In genomic region chr6:31169858-31170599, GRCh38 we compare ENCODE assay signal across 14 cellular contexts. TPM values are rescaled to one million over a fixed set of nuclear protein-coding genes. Genes with fewer than 3 reads are reported as not detected.
DNase-seq lines count a peak whose midpoint lies in the region; ATAC-seq, FAIRE-seq and TF ChIP-seq lines count a peak whose summit lies in the region.
"Not testable (repeated sequence)": the region's sequence is repeated elsewhere in the genome, so short reads cannot be mapped to it uniquely, and the experiment has no call there.
"Had no signal": no experiment of that assay in that cellular context is flagged by ENCODE, and none has a peak within 500 bp of the region (broad histone marks: within the 10 kb centered on the region; RNA-seq: fewer than 3 reads in every experiment).

No MANE protein-coding gene starts in this region.

- H3K4ac ChIP-seq in neuronal stem cell (ENCODE audit: low read length), result not testable (repeated sequence)

- H3K9ac ChIP-seq in HUES6 (ENCODE audit: low read length), result peak overlapping the region; percentile 95
- H3K9ac ChIP-seq in K562 (ENCODE audit: insufficient read depth in 1 of 2, low read depth in 2 of 2, low read length in 2 of 2), result peak overlapping the region in 1 of 2 experiments; percentile 82; a peak in 2 of 4 replicates
- not testable (repeated sequence) for H3K9ac ChIP-seq in neuronal stem cell (ENCODE audit: low read depth, low read length, poor library complexity)

- H3K4me2 ChIP-seq in K562 (ENCODE audit: insufficient read depth, low read length), result peak overlapping the region; percentile 33; the same call in 1 of the 2 replicates
- H3K4me2 ChIP-seq in neuronal stem cell (ENCODE audit: insufficient read depth, low read length, poor library complexity, severe bottlenecking), result not testable (repeated sequence)

- H3K36me3 ChIP-seq in HUES6 (ENCODE audit: control insufficient read depth, insufficient read depth, low read length), result peaks cover 35% of the 10 kb centered on the region
- not testable (repeated sequence) for H3K36me3 ChIP-seq in K562 (ENCODE audit: control insufficient read depth, insufficient read depth, low read length); iPS DF 6.9 (ENCODE audit: control insufficient read depth, insufficient read depth, low read length); neuronal stem cell (replicated peaks in 1 of 2; ENCODE audit: control insufficient read depth in 2 of 2, insufficient read depth in 2 of 2, low read length in 2 of 2)

- not testable (repeated sequence) for H3K18ac ChIP-seq in neuronal stem cell (ENCODE audit: low read length)

- not testable (repeated sequence) for H3K79me1 ChIP-seq in neuronal stem cell (ENCODE audit: low read depth, low read length)

- H2BK120ac ChIP-seq in neuronal stem cell (ENCODE audit: low read depth, low read length), result not testable (repeated sequence)

- not testable (repeated sequence) for H3K27me3 ChIP-seq in HUES6 (ENCODE audit: control insufficient read depth, insufficient read depth, low read length); K562 (ENCODE audit: control insufficient read depth in 2 of 2, insufficient read depth in 2 of 2, low read length in 2 of 2); iPS DF 6.9 (ENCODE audit: control insufficient read depth, insufficient read depth, low read length); neuronal stem cell (ENCODE audit: control insufficient read depth in 3 of 3, insufficient read depth in 3 of 3, low read depth in 1 of 3, low read length in 3 of 3)

- not testable (repeated sequence) for H2BK12ac ChIP-seq in neuronal stem cell (ENCODE audit: low read length)

- not testable (repeated sequence) for H3K9me3 Mint-ChIP-seq in Calu3 (ENCODE audit: low read depth, unreplicated experiment)

- not testable (repeated sequence) for TF ChIP-seq CTCF in Calu3 (IDR thresholded peaks at IDR 0.05; ENCODE audit: unreplicated experiment); K562 (IDR thresholded peaks at IDR 0.05 in 2 of 3, conservative IDR thresholded peaks at IDR 0.05 in 1 of 3; ENCODE audit: insufficient read depth in 2 of 3, low read depth in 1 of 3, low read length in 3 of 3)

- ATAC-seq in K562 (peak; percentile 36), left colon (peak; percentile 12)

- H4K20me1 ChIP-seq in K562 (replicated peaks; ENCODE audit: control insufficient read depth, insufficient read depth, low read length), result not testable (repeated sequence)

- H4K91ac ChIP-seq in neuronal stem cell (ENCODE audit: low read depth, low read length, poor library complexity), result not testable (repeated sequence)

- not testable (repeated sequence) for H3K79me2 ChIP-seq in K562 (ENCODE audit: control insufficient read depth, insufficient read depth, low read length)

- H3K4me3 ChIP-seq in HUES6 (ENCODE audit: low read depth, low read length), result peak overlapping the region; percentile 72
- not testable (repeated sequence) for H3K4me3 ChIP-seq in K562; neuronal stem cell (ENCODE audit: low read length in 2 of 2)
- H3K4me3 ChIP-seq in iPS DF 6.9 (ENCODE audit: low read length), result peak overlapping the region; percentile 94

- peaks cover 42% of the 10 kb centered on the region for H3K4me1 Mint-ChIP-seq in Calu3 (ENCODE audit: low read depth, unreplicated experiment)

- not testable (repeated sequence) for BruUV-seq in Calu3 (replicated peaks; lab: Mats Ljungman, UMichigan); K562 (replicated peaks; lab: Mats Ljungman, UMichigan)

- not testable (repeated sequence) for H2BK5ac ChIP-seq in neuronal stem cell (ENCODE audit: low read length)

- H3K27ac Mint-ChIP-seq in Calu3 (ENCODE audit: unreplicated experiment), result peak overlapping the region; percentile 94

- in situ Hi-C loops in K562 (cut with MboI), result not testable (repeated sequence)

- not testable (repeated sequence) for H4K8ac ChIP-seq in neuronal stem cell (ENCODE audit: low read depth, low read length)

- H3K9me1 ChIP-seq in K562 (ENCODE audit: control insufficient read depth, insufficient read depth, low read length), result not testable (repeated sequence)

- CTCF ChIA-PET in Calu3 (lab: Charles Lee), result interaction anchor here (1.1 to 1.6 kb wide), 2 partner anchors 8 to 11 kb away, joined by 3 to 8 read pairs; partner anchors contain the start of gene TCF19
- CTCF ChIA-PET in K562 (lab: Yijun Ruan, JAX; ENCODE audit: low intra/inter-chr PET ratio), result not testable (repeated sequence)

- intact Hi-C loops in Calu3 (cut with micrococcal nuclease; ENCODE audit: unreplicated experiment); K562 (cut with micrococcal nuclease); left colon (cut with DNase I, micrococcal nuclease): not testable (repeated sequence)

- 71% methylated on average over 21 of the region's 23 CpGs for WGBS in K562 (ENCODE audit: insufficient coverage, low coverage, missing lambda C conversion rate)
- WGBS in iPS DF 6.9 (ENCODE audit: insufficient coverage, insufficient read length), result no CpG with 5 or more reads among the region's 23 CpGs
- WGBS in neuronal stem cell (ENCODE audit: extremely low coverage in 2 of 2, insufficient read length in 2 of 2, insufficient replicate concordance in 1 of 2), 2 donors, result no CpG with 5 or more reads among the region's 23 CpGs

- DNase-seq in Calu3; K562 (ENCODE audit: extremely low read depth in 1 of 4, low spot score in 3 of 4); iPS DF 6.9 (ENCODE audit: low read depth, low spot score); left colon; neuronal stem cell (ENCODE audit: low spot score): not testable (repeated sequence)

- peak overlapping the region; percentile 93; the same call in 1 of the 2 replicates for H3K27ac ChIP-seq in HUES6 (ENCODE audit: low read depth, low read length)
- not testable (repeated sequence) for H3K27ac ChIP-seq in K562 (ENCODE audit: extremely low read depth, low read depth, low read length); iPS DF 6.9 (ENCODE audit: low read length); neuronal stem cell (replicated peaks; ENCODE audit: low read length)

- H3K4me1 ChIP-seq in HUES6 (ENCODE audit: control insufficient read depth, insufficient read depth, low read length) (peaks cover 44% of the 10 kb centered on the region), K562 (replicated peaks in 1 of 2; ENCODE audit: control insufficient read depth in 2 of 2, insufficient read depth in 2 of 2, low read length in 2 of 2) (peaks cover 18 to 26% of the 10 kb centered on the region in 2 experiments), neuronal stem cell (ENCODE audit: control insufficient read depth in 2 of 2, insufficient read depth in 1 of 2, low read depth in 1 of 2, low read length in 2 of 2) (peaks cover 10 to 12% of the 10 kb centered on the region in 2 donors)
- H3K4me1 ChIP-seq in iPS DF 6.9 (ENCODE audit: control insufficient read depth, insufficient read depth, low read length), result not testable (repeated sequence)

- POLR2A ChIA-PET in K562 (lab: Yijun Ruan, JAX), result interaction anchor here (0.6 to 1.6 kb wide), 9 partner anchors 8 to 1630 kb away, joined by 3 to 7 read pairs (median 3); partner anchors contain the start of gene TCF19

- H3K27me3 Mint-ChIP-seq in Calu3 (ENCODE audit: unreplicated experiment), result not testable (repeated sequence)

- peak overlapping the region; percentile 77 for H3K23ac ChIP-seq in neuronal stem cell (ENCODE audit: low read depth, low read length, poor library complexity)

- not testable (repeated sequence) for FAIRE-seq in K562 (lab: Jason Lieb, UNC)

- not testable (repeated sequence) for H3K9me3 ChIP-seq in HUES6 (ENCODE audit: control insufficient read depth, insufficient read depth, low read depth, low read length); K562 (replicated peaks; ENCODE audit: control insufficient read depth, insufficient read depth, low read depth, low read length); iPS DF 6.9 (ENCODE audit: control insufficient read depth, insufficient read depth, low read length); neuronal stem cell (replicated peaks in 1 of 2; ENCODE audit: control insufficient read depth in 2 of 2, insufficient read depth in 1 of 2, low read depth in 1 of 2, low read length in 2 of 2)

- H2AFZ ChIP-seq in K562 (ENCODE audit: low read depth, low read length), result peak overlapping the region; percentile 64
- H2AFZ ChIP-seq in neuronal stem cell (ENCODE audit: low read length), result not testable (repeated sequence)

- H3K14ac ChIP-seq in neuronal stem cell (ENCODE audit: low read length), result not testable (repeated sequence)

- peak overlapping the region; percentile 29 for H3K4me3 Mint-ChIP-seq in Calu3 (ENCODE audit: low read depth, unreplicated experiment)

- TF ChIP-seq POLR2A in K562 (conservative IDR thresholded peaks at IDR 0.05), result not testable (repeated sequence)

- not testable (repeated sequence) for TF ChIP-seq EP300 in K562 (IDR thresholded peaks at IDR 0.05; ENCODE audit: low read length)

- H3K36me3 Mint-ChIP-seq in Calu3 (ENCODE audit: insufficient read depth, unreplicated experiment), result peaks cover 85% of the 10 kb centered on the region

- H2AK5ac ChIP-seq in neuronal stem cell (ENCODE audit: low read depth, low read length), result not testable (repeated sequence)

- H2BK15ac ChIP-seq in neuronal stem cell (ENCODE audit: low read length), result peak overlapping the region; percentile 16

- TF ChIP-seq RAD21 in K562 (CRISPR knock-in tag; conservative IDR thresholded peaks at IDR 0.05 in 1 of 2, IDR thresholded peaks at IDR 0.05 in 1 of 2), result not testable (repeated sequence)

RNA-seq across cellular contexts. Expression of gene POU5F1, which starts 0.5 kb away (rescaled TPM):
- total RNA-seq in Calu3 (2022) (25.7 and 32.7 TPM in 2 replicates), K562 (2014; rRNA removed) (not detected in 2 replicates), K562 (2014; rRNA removed; fragmentation: Illumina TruSeq; extraction: Trizol) (not detected in 2 replicates), K562 (2015; rRNA removed; fragmentation: Illumina TruSeq; extraction: Trizol) (not detected in 2 replicates), K562 (2021) (2.0 and 2.3 TPM in 2 replicates), left colon (1 to 10 TPM; 1.8 to 6.3 TPM)
- total RNA-seq in K562 (2011; cell fraction: chromatin; rRNA removed; ENCODE audit: low replicate concordance), result not detected in 2 replicates
- total RNA-seq in K562 (2011; cell fraction: nucleolus; rRNA removed), result not detected in 2 replicates
- total RNA-seq in K562 (2011; cell fraction: nucleoplasm; rRNA removed), result not detected in 2 replicates
- polyA plus RNA-seq in K562 (2011; rRNA removed) (not detected in 2 replicates), K562 (2014; fragmentation: Illumina TruSeq; extraction: Trizol) (not detected in 2 replicates), K562 (2014; fragmentation: Nextera tagmentation; extraction: Ambion mirVana) (under 1 TPM; 0.06 to 0.10 TPM), K562 (2014; rRNA removed) (not detected in 2 replicates)
- 0.31 TPM in 1 of 2 replicates, not detected in the other for polyA plus RNA-seq in K562 (2011; cell fraction: cytosol; rRNA removed)
- not detected in 2 replicates for polyA plus RNA-seq in K562 (2011; cell fraction: nucleus; rRNA removed)
- polyA plus RNA-seq in K562 (2012), result 0.13 and 0.58 TPM in 2 replicates
- polyA minus RNA-seq in K562 (2011; rRNA and poly(A)+ RNA removed), result not detected in 2 replicates
- not detected in 2 replicates for polyA minus RNA-seq in K562 (2011; cell fraction: cytosol; rRNA and poly(A)+ RNA removed)
- polyA minus RNA-seq in K562 (2011; cell fraction: nucleus; rRNA and poly(A)+ RNA removed), result not detected in 2 replicates
- polyA plus RNA-seq in neuronal stem cell (2013, experiment 1 of 2), result 0.74 TPM
- polyA plus RNA-seq in neuronal stem cell (2013, experiment 2 of 2), result 0.58 TPM
- total RNA-seq: A172; CD8-positive, alpha-beta T cell; HT1080; SJSA1 had no signal
- polyA plus RNA-seq: AG04450 had no signal

RNA-seq across cellular contexts. Expression of gene TCF19, which starts 11.6 kb away (rescaled TPM):
- total RNA-seq in Calu3 (2022), result 43.2 and 49.5 TPM in 2 replicates
- total RNA-seq in K562 (2011; cell fraction: chromatin; rRNA removed; ENCODE audit: low replicate concordance), result 13.4 and 20.5 TPM in 2 replicates
- total RNA-seq in K562 (2011; cell fraction: nucleolus; rRNA removed), result 14.2 and 21.0 TPM in 2 replicates
- 11.6 and 14.0 TPM in 2 replicates for total RNA-seq in K562 (2011; cell fraction: nucleoplasm; rRNA removed)
- 42.5 and 68.9 TPM in 2 replicates for total RNA-seq in K562 (2014; rRNA removed)
- total RNA-seq in K562 (2014; rRNA removed; fragmentation: Illumina TruSeq; extraction: Trizol), result 19.3 and 19.4 TPM in 2 replicates
- 29.6 and 33.1 TPM in 2 replicates for total RNA-seq in K562 (2015; rRNA removed; fragmentation: Illumina TruSeq; extraction: Trizol)
- 30.2 and 31.1 TPM in 2 replicates for total RNA-seq in K562 (2021)
- polyA plus RNA-seq in K562 (2011; rRNA removed), result 18.2 and 23.0 TPM in 2 replicates
- 18.2 and 36.2 TPM in 2 replicates for polyA plus RNA-seq in K562 (2011; cell fraction: cytosol; rRNA removed)
- 27.6 and 49.1 TPM in 2 replicates for polyA plus RNA-seq in K562 (2011; cell fraction: nucleus; rRNA removed)
- 25.4 and 39.5 TPM in 2 replicates for polyA plus RNA-seq in K562 (2012)
- polyA plus RNA-seq in K562 (2014; fragmentation: Illumina TruSeq; extraction: Trizol), result 25.7 and 29.2 TPM in 2 replicates
- 1 to 10 TPM; 4.2 to 4.6 TPM for polyA plus RNA-seq in K562 (2014; fragmentation: Nextera tagmentation; extraction: Ambion mirVana)
- polyA plus RNA-seq in K562 (2014; rRNA removed), result 30.0 and 33.6 TPM in 2 replicates
- 10.6 and 12.5 TPM in 2 replicates for polyA minus RNA-seq in K562 (2011; rRNA and poly(A)+ RNA removed)
- polyA minus RNA-seq in K562 (2011; cell fraction: cytosol; rRNA and poly(A)+ RNA removed), result 10.9 TPM in 2 replicates
- polyA minus RNA-seq in K562 (2011; cell fraction: nucleus; rRNA and poly(A)+ RNA removed), result 6.3 and 8.2 TPM in 2 replicates
- total RNA-seq in left colon, result 1 to 10 TPM; 4.2 to 7.1 TPM
- 6.3 TPM for polyA plus RNA-seq in neuronal stem cell (2013, experiment 1 of 2)
- polyA plus RNA-seq in neuronal stem cell (2013, experiment 2 of 2), result 6.0 TPM

RNA-seq across cellular contexts. Expression of gene CCHCR1, which starts 12.4 kb away (rescaled TPM):
- total RNA-seq in Calu3 (2022) (95.2 and 105 TPM in 2 replicates), K562 (2014; rRNA removed) (37.6 and 40.3 TPM in 2 replicates), K562 (2014; rRNA removed; fragmentation: Illumina TruSeq; extraction: Trizol) (26.2 and 29.8 TPM in 2 replicates), K562 (2015; rRNA removed; fragmentation: Illumina TruSeq; extraction: Trizol) (32.2 and 34.8 TPM in 2 replicates), K562 (2021) (35.0 and 45.8 TPM in 2 replicates), left colon (10 to 100 TPM; 24.3 to 39.0 TPM)
- total RNA-seq in K562 (2011; cell fraction: chromatin; rRNA removed; ENCODE audit: low replicate concordance), result 107 and 201 TPM in 2 replicates
- total RNA-seq in K562 (2011; cell fraction: nucleolus; rRNA removed), result 93.2 and 100 TPM in 2 replicates
- 98.8 and 128 TPM in 2 replicates for total RNA-seq in K562 (2011; cell fraction: nucleoplasm; rRNA removed)
- polyA plus RNA-seq in K562 (2011; rRNA removed) (31.2 and 32.0 TPM in 2 replicates), K562 (2014; fragmentation: Illumina TruSeq; extraction: Trizol) (29.3 and 36.1 TPM in 2 replicates), K562 (2014; fragmentation: Nextera tagmentation; extraction: Ambion mirVana) (1 to 10 TPM; 1.2 to 1.8 TPM), K562 (2014; rRNA removed) (45.9 and 47.3 TPM in 2 replicates)
- 22.6 and 37.5 TPM in 2 replicates for polyA plus RNA-seq in K562 (2011; cell fraction: cytosol; rRNA removed)
- polyA plus RNA-seq in K562 (2011; cell fraction: nucleus; rRNA removed), result 98.6 and 137 TPM in 2 replicates
- 35.4 and 47.1 TPM in 2 replicates for polyA plus RNA-seq in K562 (2012)
- polyA minus RNA-seq in K562 (2011; rRNA and poly(A)+ RNA removed), result 22.0 and 24.5 TPM in 2 replicates
- 16.9 and 22.0 TPM in 2 replicates for polyA minus RNA-seq in K562 (2011; cell fraction: cytosol; rRNA and poly(A)+ RNA removed)
- 41.9 and 47.2 TPM in 2 replicates for polyA minus RNA-seq in K562 (2011; cell fraction: nucleus; rRNA and poly(A)+ RNA removed)
- 23.5 TPM for polyA plus RNA-seq in neuronal stem cell (2013, experiment 1 of 2)
- polyA plus RNA-seq in neuronal stem cell (2013, experiment 2 of 2), result 21.1 TPM

RNA-seq across cellular contexts. Expression of gene PSORS1C2, which starts 31.2 kb away (rescaled TPM):
- not detected in 2 replicates for total RNA-seq in Calu3 (2022)
- total RNA-seq in K562 (2011; cell fraction: chromatin; rRNA removed; ENCODE audit: low replicate concordance), result not detected in 2 replicates
- total RNA-seq in K562 (2011; cell fraction: nucleolus; rRNA removed), result not detected in 2 replicates
- not detected in 2 replicates for total RNA-seq in K562 (2011; cell fraction: nucleoplasm; rRNA removed)
- total RNA-seq in K562 (2014; rRNA removed), result not detected in 2 replicates
- total RNA-seq in K562 (2014; rRNA removed; fragmentation: Illumina TruSeq; extraction: Trizol), result not detected in 2 replicates
- not detected in 2 replicates for total RNA-seq in K562 (2015; rRNA removed; fragmentation: Illumina TruSeq; extraction: Trizol)
- total RNA-seq in K562 (2021), result not detected in 2 replicates
- not detected in 2 replicates for polyA plus RNA-seq in K562 (2011; rRNA removed)
- polyA plus RNA-seq in K562 (2011; cell fraction: cytosol; rRNA removed), result not detected in 2 replicates
- not detected in 2 replicates for polyA plus RNA-seq in K562 (2011; cell fraction: nucleus; rRNA removed)
- polyA plus RNA-seq in K562 (2012), result 0.07 TPM in 1 of 2 replicates, not detected in the other
- polyA plus RNA-seq in K562 (2014; fragmentation: Illumina TruSeq; extraction: Trizol), result not detected in 2 replicates
- polyA plus RNA-seq in K562 (2014; fragmentation: Nextera tagmentation; extraction: Ambion mirVana), result not detected
- not detected in 2 replicates for polyA plus RNA-seq in K562 (2014; rRNA removed)
- polyA minus RNA-seq in K562 (2011; rRNA and poly(A)+ RNA removed), result not detected in 2 replicates
- polyA minus RNA-seq in K562 (2011; cell fraction: cytosol; rRNA and poly(A)+ RNA removed), result not detected in 2 replicates
- polyA minus RNA-seq in K562 (2011; cell fraction: nucleus; rRNA and poly(A)+ RNA removed), result not detected in 2 replicates
- not detected for total RNA-seq in left colon
- polyA plus RNA-seq in neuronal stem cell (2013, experiment 1 of 2), result 0.04 TPM
- polyA plus RNA-seq in neuronal stem cell (2013, experiment 2 of 2), result 0.03 TPM
- total RNA-seq: A172; CD8-positive, alpha-beta T cell; HT1080; LHCN-M2; OCI-LY7; Right ventricle myocardium inferior; SJSA1 had no signal
- polyA plus RNA-seq: AG04450 had no signal

RNA-seq across cellular contexts. Expression of gene CDSN, which starts 49.8 kb away (rescaled TPM):
- total RNA-seq in Calu3 (2022), result 0.35 and 0.42 TPM in 2 replicates
- total RNA-seq in K562 (2011; cell fraction: chromatin; rRNA removed; ENCODE audit: low replicate concordance), result not detected in 2 replicates
- total RNA-seq in K562 (2011; cell fraction: nucleolus; rRNA removed), result not detected in 2 replicates
- total RNA-seq in K562 (2011; cell fraction: nucleoplasm; rRNA removed), result not detected in 2 replicates
- not detected in 2 replicates for total RNA-seq in K562 (2014; rRNA removed)
- not detected in 2 replicates for total RNA-seq in K562 (2014; rRNA removed; fragmentation: Illumina TruSeq; extraction: Trizol)
- total RNA-seq in K562 (2015; rRNA removed; fragmentation: Illumina TruSeq; extraction: Trizol), result not detected in 2 replicates
- not detected in 2 replicates for total RNA-seq in K562 (2021)
- polyA plus RNA-seq in K562 (2011; rRNA removed), result not detected in 2 replicates
- polyA plus RNA-seq in K562 (2011; cell fraction: cytosol; rRNA removed), result not detected in 2 replicates
- polyA plus RNA-seq in K562 (2011; cell fraction: nucleus; rRNA removed), result not detected in 2 replicates
- not detected in 2 replicates for polyA plus RNA-seq in K562 (2012)
- polyA plus RNA-seq in K562 (2014; fragmentation: Illumina TruSeq; extraction: Trizol), result not detected in 2 replicates
- polyA plus RNA-seq in K562 (2014; fragmentation: Nextera tagmentation; extraction: Ambion mirVana), result not detected
- polyA plus RNA-seq in K562 (2014; rRNA removed), result not detected in 2 replicates
- polyA minus RNA-seq in K562 (2011; rRNA and poly(A)+ RNA removed), result not detected in 2 replicates
- polyA minus RNA-seq in K562 (2011; cell fraction: cytosol; rRNA and poly(A)+ RNA removed), result not detected in 2 replicates
- not detected in 2 replicates for polyA minus RNA-seq in K562 (2011; cell fraction: nucleus; rRNA and poly(A)+ RNA removed)
- not detected for total RNA-seq in left colon
- not detected for polyA plus RNA-seq in neuronal stem cell (2013, experiment 1 of 2)
- polyA plus RNA-seq in neuronal stem cell (2013, experiment 2 of 2), result not detected
- total RNA-seq: A172; CD8-positive, alpha-beta T cell; HT1080; LHCN-M2; OCI-LY7; Right ventricle myocardium inferior; SJSA1 had no signal
- polyA plus RNA-seq: AG04450 had no signal
